In the genomic region with DNA sequence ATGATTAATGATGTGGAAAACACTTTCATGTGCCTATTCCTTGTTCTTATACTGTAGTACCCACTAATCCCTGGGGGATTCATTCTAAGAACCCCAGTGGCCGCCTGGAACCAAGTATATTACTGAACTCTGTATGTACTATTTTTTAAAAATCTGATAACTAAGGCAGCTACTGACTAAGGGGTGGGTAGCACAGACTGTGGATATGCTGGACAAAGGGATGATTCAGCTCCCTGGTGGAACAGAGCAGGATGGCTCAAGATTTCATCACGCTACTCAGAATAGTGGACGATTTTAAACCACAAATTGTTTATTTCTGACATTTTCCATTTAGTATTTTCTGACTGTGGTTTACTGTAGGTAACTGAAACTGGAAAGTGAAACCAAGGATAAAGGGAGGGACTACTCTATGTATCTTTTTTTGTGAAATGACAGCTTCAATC, we compare ENCODE assay signal across 9 cellular contexts. TPM values are rescaled to one million over a fixed set of nuclear protein-coding genes. Genes with fewer than 3 reads are reported as not detected.
DNase-seq lines count a peak whose midpoint lies in the region; ATAC-seq and TF ChIP-seq lines count a peak whose summit lies in the region.
"Had no signal": no experiment of that assay in that cellular context is flagged by ENCODE, and none has a peak within 500 bp of the region (broad histone marks: within the 10 kb centered on the region; RNA-seq: fewer than 3 reads in every experiment).

No MANE protein-coding gene starts in this region.

- no peaks in the 10 kb centered on the region for H3K9me3 ChIP-seq in AG04450 (ENCODE audit: control insufficient read depth, insufficient read depth, low read length)
- H3K9me3 ChIP-seq in suprapubic skin: no peaks in the 10 kb centered on the region

- DNase-seq in AG04450 (ENCODE audit: low read depth, low spot score) (peak; percentile 80), HCEC 1CT (peak; percentile 95), fibroblast of peridontal ligament (ENCODE audit: extremely low read depth) (peak; percentile 97), suprapubic skin (ENCODE audit: low spot score in 2 of 2) (no peak), NCI-H748 (lab: John Stamatoyannopoulos, UW; ENCODE audit: unreplicated experiment) (no peak)

- TF ChIP-seq CTCF in AG04450 (IDR thresholded peaks at IDR 0.05; ENCODE audit: low read depth, low read length) (no peak), suprapubic skin (IDR thresholded peaks at IDR 0.05) (no peak)

- 65% methylated on average over 3 of the region's 3 CpGs for WGBS in suprapubic skin

- no peak for TF ChIP-seq EP300 in suprapubic skin (IDR thresholded peaks at IDR 0.05)

- POLR2A ChIA-PET in AG04450 (lab: Yijun Ruan, JAX): interaction anchor here (0.6 to 1.1 kb wide), 6 partner anchors 14 to 298 kb away, joined by 3 to 9 read pairs (median 4); no protein-coding TSS in a partner anchor

- CTCF ChIA-PET in AG04450 (lab: Charles Lee): interaction anchor here (1.1 kb wide), 1 partner anchor 317 kb away, joined by 5 read pairs; no protein-coding TSS in a partner anchor

- H3K36me3 ChIP-seq in suprapubic skin: no peaks in the 10 kb centered on the region

- H3K4me3 ChIP-seq in AG04450 (ENCODE audit: low read depth, low read length): no peak overlapping the region
- H3K4me3 ChIP-seq in suprapubic skin: no peak overlapping the region

- H3K27me3 ChIP-seq in AG04450 (ENCODE audit: control insufficient read depth, insufficient read depth, low read length): no peaks in the 10 kb centered on the region
- H3K27me3 ChIP-seq in suprapubic skin: no peaks in the 10 kb centered on the region

- TF ChIP-seq POLR2A in suprapubic skin (IDR thresholded peaks at IDR 0.05): no peak

- H3K4me1 ChIP-seq in suprapubic skin: no peaks in the 10 kb centered on the region
- H3K4me1 ChIP-seq: parathyroid adenoma had no signal

- H3K27ac ChIP-seq in AG04450 (ENCODE audit: low read depth, low read length): peak overlapping the region; percentile 84
- H3K27ac ChIP-seq in suprapubic skin: no peak overlapping the region
- H3K27ac ChIP-seq: parathyroid adenoma had no signal

- ATAC-seq in SK-N-SH treated with all-trans-retinoic acid at 6 μM for 48 hours (peak; percentile 73), HG02623 (IDR thresholded peaks at IDR 0.05; ENCODE audit: unreplicated experiment) (no peak), GM18909 (IDR thresholded peaks at IDR 0.05; ENCODE audit: poor library complexity, unreplicated experiment) (no peak)

TF ChIP-seq in SK-N-SH treated with all-trans-retinoic acid at 6 μM for 48 hours, 23 proteins besides CTCF, POLR2A, EP300 and RAD21:
- TF ChIP-seq, protein P1, sequence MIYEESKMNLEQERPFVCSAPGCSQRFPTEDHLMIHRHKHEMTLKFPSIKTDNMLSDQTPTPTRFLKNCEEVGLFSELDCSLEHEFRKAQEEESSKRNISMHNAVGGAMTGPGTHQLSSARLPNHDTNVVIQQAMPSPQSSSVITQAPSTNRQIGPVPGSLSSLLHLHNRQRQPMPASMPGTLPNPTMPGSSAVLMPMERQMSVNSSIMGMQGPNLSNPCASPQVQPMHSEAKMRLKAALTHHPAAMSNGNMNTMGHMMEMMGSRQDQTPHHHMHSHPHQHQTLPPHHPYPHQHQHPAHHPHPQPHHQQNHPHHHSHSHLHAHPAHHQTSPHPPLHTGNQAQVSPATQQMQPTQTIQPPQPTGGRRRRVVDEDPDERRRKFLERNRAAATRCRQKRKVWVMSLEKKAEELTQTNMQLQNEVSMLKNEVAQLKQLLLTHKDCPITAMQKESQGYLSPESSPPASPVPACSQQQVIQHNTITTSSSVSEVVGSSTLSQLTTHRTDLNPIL (CRISPR knock-in tag; IDR thresholded peaks at IDR 0.05; ENCODE audit: low read depth): no peak
- TF ChIP-seq CSDC2 (CRISPR knock-in tag; IDR thresholded peaks at IDR 0.05) (no peak), GLIS3 (CRISPR knock-in tag; IDR thresholded peaks at IDR 0.05) (no peak), PPARA (CRISPR knock-in tag; IDR thresholded peaks at IDR 0.05; ENCODE audit: borderline replicate concordance) (no peak), ESRRG (CRISPR knock-in tag; IDR thresholded peaks at IDR 0.05) (no peak), TCF4 (CRISPR knock-in tag; IDR thresholded peaks at IDR 0.05; ENCODE audit: borderline replicate concordance) (no peak)
- TF ChIP-seq, protein P2, sequence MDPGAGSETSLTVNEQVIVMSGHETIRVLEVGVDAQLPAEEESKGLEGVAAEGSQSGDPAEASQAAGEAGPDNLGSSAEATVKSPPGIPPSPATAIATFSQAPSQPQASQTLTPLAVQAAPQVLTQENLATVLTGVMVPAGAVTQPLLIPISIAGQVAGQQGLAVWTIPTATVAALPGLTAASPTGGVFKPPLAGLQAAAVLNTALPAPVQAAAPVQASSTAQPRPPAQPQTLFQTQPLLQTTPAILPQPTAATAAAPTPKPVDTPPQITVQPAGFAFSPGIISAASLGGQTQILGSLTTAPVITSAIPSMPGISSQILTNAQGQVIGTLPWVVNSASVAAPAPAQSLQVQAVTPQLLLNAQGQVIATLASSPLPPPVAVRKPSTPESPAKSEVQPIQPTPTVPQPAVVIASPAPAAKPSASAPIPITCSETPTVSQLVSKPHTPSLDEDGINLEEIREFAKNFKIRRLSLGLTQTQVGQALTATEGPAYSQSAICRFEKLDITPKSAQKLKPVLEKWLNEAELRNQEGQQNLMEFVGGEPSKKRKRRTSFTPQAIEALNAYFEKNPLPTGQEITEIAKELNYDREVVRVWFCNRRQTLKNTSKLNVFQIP (CRISPR knock-in tag; IDR thresholded peaks at IDR 0.05; ENCODE audit: borderline replicate concordance, low read depth): no peak
- TF ChIP-seq, protein P3, sequence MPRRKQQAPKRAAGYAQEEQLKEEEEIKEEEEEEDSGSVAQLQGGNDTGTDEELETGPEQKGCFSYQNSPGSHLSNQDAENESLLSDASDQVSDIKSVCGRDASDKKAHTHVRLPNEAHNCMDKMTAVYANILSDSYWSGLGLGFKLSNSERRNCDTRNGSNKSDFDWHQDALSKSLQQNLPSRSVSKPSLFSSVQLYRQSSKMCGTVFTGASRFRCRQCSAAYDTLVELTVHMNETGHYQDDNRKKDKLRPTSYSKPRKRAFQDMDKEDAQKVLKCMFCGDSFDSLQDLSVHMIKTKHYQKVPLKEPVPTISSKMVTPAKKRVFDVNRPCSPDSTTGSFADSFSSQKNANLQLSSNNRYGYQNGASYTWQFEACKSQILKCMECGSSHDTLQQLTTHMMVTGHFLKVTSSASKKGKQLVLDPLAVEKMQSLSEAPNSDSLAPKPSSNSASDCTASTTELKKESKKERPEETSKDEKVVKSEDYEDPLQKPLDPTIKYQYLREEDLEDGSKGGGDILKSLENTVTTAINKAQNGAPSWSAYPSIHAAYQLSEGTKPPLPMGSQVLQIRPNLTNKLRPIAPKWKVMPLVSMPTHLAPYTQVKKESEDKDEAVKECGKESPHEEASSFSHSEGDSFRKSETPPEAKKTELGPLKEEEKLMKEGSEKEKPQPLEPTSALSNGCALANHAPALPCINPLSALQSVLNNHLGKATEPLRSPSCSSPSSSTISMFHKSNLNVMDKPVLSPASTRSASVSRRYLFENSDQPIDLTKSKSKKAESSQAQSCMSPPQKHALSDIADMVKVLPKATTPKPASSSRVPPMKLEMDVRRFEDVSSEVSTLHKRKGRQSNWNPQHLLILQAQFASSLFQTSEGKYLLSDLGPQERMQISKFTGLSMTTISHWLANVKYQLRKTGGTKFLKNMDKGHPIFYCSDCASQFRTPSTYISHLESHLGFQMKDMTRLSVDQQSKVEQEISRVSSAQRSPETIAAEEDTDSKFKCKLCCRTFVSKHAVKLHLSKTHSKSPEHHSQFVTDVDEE (CRISPR knock-in tag; IDR thresholded peaks at IDR 0.05): no peak

RNA-seq across cellular contexts. Expression of a gene that starts 41.8 kb away (rescaled TPM):
- polyA plus RNA-seq in AG04450 (2011; rRNA removed): 231 and 245 TPM in 2 replicates
- polyA minus RNA-seq in AG04450 (2011; rRNA and poly(A)+ RNA removed): 236 and 266 TPM in 2 replicates
- total RNA-seq in suprapubic skin: 10 to 100 TPM in 3 of 4 donors, 1 to 10 TPM in 1; 9.0 to 38.0 (median 23.5) TPM

Comparison
In these comparisons a context has a peak if more than half of its experiments do, and no peak if none do; other contexts are left out.
1. DNase-seq: peak in AG04450 (single experiment), HCEC 1CT (single experiment) and fibroblast of peridontal ligament (single experiment); none in suprapubic skin (0 of 2) and NCI-H748 (single experiment).